ENCODE assay signal across 35 cellular contexts in genomic region chr1:56771717-56772116, GRCh38. TPM values are rescaled to one million over a fixed set of nuclear protein-coding genes. Genes with fewer than 3 reads are reported as not detected.
"Had no signal": no experiment of that assay in that cellular context is flagged by ENCODE, and none has a peak within 500 bp of the region (broad histone marks: within the 10 kb centered on the region; RNA-seq: fewer than 3 reads in every experiment).

No MANE protein-coding gene starts in this region.

- H3K4me1 ChIP-seq: adrenal gland, body of pancreas, breast epithelium had no signal

- ATAC-seq: activated CD8-positive, alpha-beta T cell treated with anti-CD3 and anti-CD28 coated beads for 36 hours; activated naive CD4-positive, alpha-beta T cell treated with anti-CD3 and anti-CD28 coated beads, Interleukin-2, amount 50 U/mL, for 72 hours; activated T-cell treated with anti-CD3 and anti-CD28 coated beads, Interleukin-2, amount 50 U/mL, for 4 hours; activated T-cell treated with anti-CD3 and anti-CD28 coated beads, Interleukin-2, amount 50 U/mL, for 72 hours; activated T-helper 17 cell treated with anti-CD3 and anti-CD28 coated beads, Interleukin-2, amount 50 U/mL, for 72 hours; body of pancreas had no signal

- DNase-seq: activated B cell treated with CpG ODN at 0.5 μM for 24 hours; activated CD4-positive, alpha-beta memory T cell treated with anti-CD3 and anti-CD28 coated beads for 36 hours; activated CD4-positive, alpha-beta T cell treated with anti-CD3 and anti-CD28 coated beads for 4 hours; activated CD4-positive, alpha-beta T cell treated with anti-CD3 and anti-CD28 coated beads, Interleukin-2, amount 10 ng/mL, durations not matched to agents 24 days and 14 days; activated CD4-positive, alpha-beta T cell treated with anti-CD3 and anti-CD28 coated beads, Interleukin-2, amount 50 U/mL, for 1 hour; activated CD4-positive, alpha-beta T cell treated with anti-CD3 and anti-CD28 coated beads, Interleukin-2, amount 50 U/mL, for 4 hours; activated CD4-positive, CD25-positive, alpha-beta regulatory T cell treated with anti-CD3 and anti-CD28 coated beads, Interleukin-2, amount 50 U/mL, for 72 hours; activated CD8-positive, alpha-beta memory T cell treated with anti-CD3 and anti-CD28 coated beads, Interleukin-2, amount 50 U/mL, for 4 hours; activated CD8-positive, alpha-beta T cell treated with anti-CD3 and anti-CD28 coated beads for 36 hours; activated effector memory CD4-positive, alpha-beta T cell treated with anti-CD3 and anti-CD28 coated beads, Interleukin-2, amount 50 U/mL, for 16 hours; activated gamma-delta T cell treated with Interleukin-2 at 50 U/mL for 16 hours; activated naive CD4-positive, alpha-beta T cell; activated naive CD4-positive, alpha-beta T cell treated with anti-CD3 and anti-CD28 coated beads for 36 hours; activated naive CD4-positive, alpha-beta T cell treated with anti-CD3 and anti-CD28 coated beads, Interleukin-2, amount 50 U/mL, for 16 hours; activated naive CD8-positive, alpha-beta T cell treated with anti-CD3 and anti-CD28 coated beads for 36 hours; activated T-cell treated with anti-CD3 and anti-CD28 coated beads for 4 hours; activated T-cell treated with anti-CD3 and anti-CD28 coated beads, Interleukin-2, amount 50 U/mL, for 1 hour; activated T-cell treated with anti-CD3 and anti-CD28 coated beads, Interleukin-2, amount 50 U/mL, for 4 hours; activated T-cell treated with anti-CD3 and anti-CD28 coated beads, Interleukin-2, amount 50 U/mL, for 72 hours; adrenal gland; amniotic stem cell; aorta; body of pancreas; brain microvascular endothelial cell; central memory CD4-positive, alpha-beta T cell; T-helper 2 cell; T-helper 9 cell had no signal

- H3K27ac ChIP-seq: adrenal gland, body of pancreas, brain microvascular endothelial cell, breast epithelium, VCaP had no signal

- H3K36me3 ChIP-seq: adrenal gland, brain microvascular endothelial cell, breast epithelium had no signal

- H3K27me3 ChIP-seq: body of pancreas, brain microvascular endothelial cell, breast epithelium had no signal

- FAIRE-seq: astrocyte, TTC549 had no signal

- H3K9me3 ChIP-seq: adrenal gland, body of pancreas, breast epithelium had no signal

- H3K4me3 ChIP-seq: adrenal gland, body of pancreas, breast epithelium had no signal

RNA-seq across cellular contexts. Expression of gene FYB2, which starts 47.5 kb away (rescaled TPM):
- total RNA-seq: activated B cell treated with CpG ODN at 0.5 μM for 24 hours; activated CD4-positive, alpha-beta memory T cell treated with anti-CD3 and anti-CD28 coated beads for 36 hours; activated CD4-positive, alpha-beta T cell treated with anti-CD3 and anti-CD28 coated beads, Interleukin-2, amount 10 ng/mL, durations not matched to agents 24 days and 14 days; activated CD8-positive, alpha-beta memory T cell treated with anti-CD3 and anti-CD28 coated beads for 36 hours; activated CD8-positive, alpha-beta T cell treated with anti-CD3 and anti-CD28 coated beads for 36 hours; activated naive CD4-positive, alpha-beta T cell treated with anti-CD3 and anti-CD28 coated beads for 36 hours; activated naive CD4-positive, alpha-beta T cell treated with anti-CD3 and anti-CD28 coated beads, Interleukin-2, amount 50 U/mL, for 72 hours; activated naive CD8-positive, alpha-beta T cell treated with anti-CD3 and anti-CD28 coated beads for 36 hours; activated T-cell treated with anti-CD3 and anti-CD28 coated beads, Interleukin-2, amount 50 U/mL, for 4 hours; activated T-cell treated with anti-CD3 and anti-CD28 coated beads, Interleukin-2, amount 50 U/mL, for 72 hours; activated T-helper 1 cell treated with anti-CD3 and anti-CD28 coated beads, Interleukin-12 subunit alpha, Interleukin-12 subunit beta, Interleukin-2, Interleukin-4 antibody, amounts not matched to agents 30 ng/mL and 10 ng/mL and 1 ng/mL, durations not matched to agents 14 hours and 24 hours and 36 hours; activated T-helper 17 cell treated with anti-CD3 and anti-CD28 coated beads, Interleukin-2, amount 50 U/mL, for 72 hours; adrenal gland; aorta had no signal
- polyA plus RNA-seq: adrenal gland had no signal
